Comparison of ENCODE assay signal across 15 cellular contexts in the genomic region with DNA sequence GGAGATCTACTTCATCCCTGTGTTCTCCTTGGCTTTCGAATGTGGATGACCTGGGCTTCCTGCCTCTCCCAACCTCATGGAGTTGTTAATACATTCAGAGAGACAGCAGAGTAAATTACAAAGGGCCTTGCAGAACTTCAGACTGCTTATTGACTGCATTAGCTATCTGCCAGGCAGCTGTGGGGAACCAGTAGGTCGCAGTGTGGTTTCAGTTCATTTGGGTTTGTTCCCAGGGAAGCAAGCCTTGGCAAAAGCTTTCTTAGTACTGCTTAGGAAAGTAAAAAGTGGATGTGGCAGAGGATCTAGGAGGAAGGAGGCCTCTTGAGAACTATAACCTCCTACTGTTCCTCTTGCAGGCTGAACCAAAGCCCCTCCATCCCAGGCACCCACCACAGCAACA. TPM values are rescaled to one million over a fixed set of nuclear protein-coding genes. Genes with fewer than 3 reads are reported as not detected.
DNase-seq lines count a peak whose midpoint lies in the region; ATAC-seq and TF ChIP-seq lines count a peak whose summit lies in the region.
"Had no signal": no experiment of that assay in that cellular context is flagged by ENCODE, and none has a peak within 500 bp of the region (broad histone marks: within the 10 kb centered on the region; RNA-seq: fewer than 3 reads in every experiment).

No MANE protein-coding gene starts in this region.

- H3K27ac ChIP-seq in heart right ventricle = peak overlapping the region in 1 of 10 donors; percentile 6
- H3K27ac ChIP-seq: PC-9, upper lobe of left lung had no signal

- peak in 4 of 9 donors; percentile 16 to 40 (median 28) for TF ChIP-seq CTCF in heart right ventricle (IDR thresholded peaks at IDR 0.05)

- 69 to 80% methylated on average over 2 of the region's 2 CpGs for WGBS in heart right ventricle, 2 donors

- H3K9me3 ChIP-seq in heart right ventricle = peaks cover 0 to 10% (median 0%) of the 10 kb centered on the region in 11 donors
- H3K9me3 ChIP-seq: upper lobe of left lung had no signal

- DNase-seq in HCEC 1CT = peak; percentile 28
- DNase-seq in anterior cingulate cortex (lab: John Stamatoyannopoulos, UW) = peak in 33 of 58 donors; percentile 10 to 65 (median 30)
- DNase-seq in heart right ventricle = no peak
- peak; percentile 67 for DNase-seq in skeletal muscle cell (ENCODE audit: low read depth)
- DNase-seq in stimulated activated CD4-positive, alpha-beta T cell treated with anti-CD3 and anti-CD28 coated beads, Interleukin-4, amount 100 ng/mL, for 4 hours = no peak
- DNase-seq in NCI-H1930 (lab: John Stamatoyannopoulos, UW) = no peak
- DNase-seq in stimulated activated CD4-positive, alpha-beta T cell treated with anti-CD3 and anti-CD28 coated beads, Interleukin-2, amount 100 ng/mL, for 24 hours = no peak
- DNase-seq in NCI-H146 (lab: John Stamatoyannopoulos, UW) = no peak
- DNase-seq: DND-41, kidney glomerular epithelial cell, NCI-H2029 treated with DMSO at 0.1 percent for 48 hours, occipital lobe, PC-9, upper lobe of left lung had no signal

- no peaks in the 10 kb centered on the region for H3K36me3 ChIP-seq in heart right ventricle
- H3K36me3 ChIP-seq: upper lobe of left lung had no signal

- intact Hi-C loops in heart right ventricle (cut with DNase I) = loop anchor here in 9 of 10 donors (1.0 to 10.0 kb wide), 5 partner anchors 22 to 273 kb away; no protein-coding TSS in a partner anchor

- ATAC-seq in heart right ventricle = peak in 6 of 8 donors; percentile 39 to 66 (median 56)

- H3K4me1 ChIP-seq in heart right ventricle = peaks cover 0 to 20% (median 4%) of the 10 kb centered on the region in 9 donors

- no peaks in the 10 kb centered on the region for H3K27me3 ChIP-seq in heart right ventricle
- H3K27me3 ChIP-seq: upper lobe of left lung had no signal

- no peak overlapping the region for H3K4me3 ChIP-seq in heart right ventricle
- no peak overlapping the region for H3K4me3 ChIP-seq in skeletal muscle cell (ENCODE audit: low read depth, low read length)
- H3K4me3 ChIP-seq: PC-9, upper lobe of left lung had no signal

RNA-seq across cellular contexts. Expression of gene NPFFR1, which starts 9.2 kb away (rescaled TPM):
- under 1 TPM in 1 of 10 donors, not detected in 9; 0.07 TPM for total RNA-seq in heart right ventricle
- not detected for polyA plus RNA-seq in heart right ventricle
- total RNA-seq: T-helper 2 cell treated with Interferon-gamma antibody and Interleukin-4, amounts not matched to agents 100 ng/mL and 5 ng/mL, for 36 hours had no signal

RNA-seq across cellular contexts. Expression of gene PPA1, which starts 41.4 kb away (rescaled TPM):
- 100 to 1,000 TPM in 2 of 10 donors, 10 to 100 TPM in 8; 47.1 to 139 (median 69.9) TPM for total RNA-seq in heart right ventricle
- 100 to 1,000 TPM in 1 of 2 donors, 10 to 100 TPM in 1; 53.3 to 111 TPM for polyA plus RNA-seq in heart right ventricle

Comparison
In these comparisons a context has a peak if more than half of its experiments do, and no peak if none do; other contexts are left out.
1. DNase-seq: peak in HCEC 1CT (single experiment), anterior cingulate cortex (33 of 58) and skeletal muscle cell (single experiment); none in heart right ventricle (0 of 2), stimulated activated CD4-positive, alpha-beta T cell treated with anti-CD3 and anti-CD28 coated beads, Interleukin-4, amount 100 ng/mL, for 4 hours (0 of 2), NCI-H1930 (0 of 2), stimulated activated CD4-positive, alpha-beta T cell treated with anti-CD3 and anti-CD28 coated beads, Interleukin-2, amount 100 ng/mL, for 24 hours (0 of 2) and NCI-H146 (single experiment).